ENCODE assay signal across 1 cellular context in the genomic region with DNA sequence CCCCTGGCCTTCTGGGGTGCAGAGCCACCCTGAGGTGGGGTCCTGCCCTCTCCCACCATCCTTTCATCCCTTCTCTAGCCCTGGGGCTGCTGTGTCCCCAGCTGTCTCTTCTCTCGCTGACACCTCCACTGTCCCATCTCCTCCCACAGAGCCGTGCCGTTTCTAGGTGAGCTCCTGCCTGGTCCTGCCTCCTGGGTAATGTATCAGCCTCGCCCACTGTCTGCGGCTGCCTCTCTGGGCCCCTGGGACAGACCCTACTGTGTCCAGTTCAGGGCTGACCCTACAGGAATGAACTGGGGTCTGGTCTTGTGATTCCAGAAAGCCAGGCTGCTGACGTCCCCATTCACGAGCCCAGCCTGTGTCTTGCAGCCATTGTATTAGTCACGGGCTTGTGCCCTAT.
TF ChIP-seq lines count a peak whose summit lies in the region.

No MANE protein-coding gene starts in this region.

TF ChIP-seq in HCT116, 20 proteins besides CTCF, POLR2A, EP300 and RAD21 (continued from another document):
- TF ChIP-seq REST (IDR thresholded peaks at IDR 0.05; ENCODE audit: low read depth) (no peak), ZNF274 (IDR thresholded peaks at IDR 0.05; ENCODE audit: low read depth, low read length) (no peak), ELF1 (IDR thresholded peaks at IDR 0.05; ENCODE audit: borderline replicate concordance, low read depth) (no peak), YY1 (IDR thresholded peaks at IDR 0.05; ENCODE audit: extremely low read depth, insufficient replicate concordance, low read depth, low read length) (no peak), EZH2phosphoT487 (IDR thresholded peaks at IDR 0.05; ENCODE audit: borderline replicate concordance) (no peak), EZH2 (IDR thresholded peaks at IDR 0.05) (no peak), SRF (IDR thresholded peaks at IDR 0.05; ENCODE audit: low read depth) (no peak), TCF7L2 (IDR thresholded peaks at IDR 0.05; ENCODE audit: borderline replicate concordance, extremely low read depth, insufficient read depth, insufficient read length) (no peak), POLR2AphosphoS5 (IDR thresholded peaks at IDR 0.05; ENCODE audit: low read depth, low read length) (no peak), SP1 (IDR thresholded peaks at IDR 0.05; ENCODE audit: low read depth) (no peak), JUND (IDR thresholded peaks at IDR 0.05) (no peak), SIN3A (IDR thresholded peaks at IDR 0.05; ENCODE audit: low read depth) (no peak), ZFX (IDR thresholded peaks at IDR 0.05) (no peak)
